Comparison of ENCODE assay signal across 7 cellular contexts in the genomic region with DNA sequence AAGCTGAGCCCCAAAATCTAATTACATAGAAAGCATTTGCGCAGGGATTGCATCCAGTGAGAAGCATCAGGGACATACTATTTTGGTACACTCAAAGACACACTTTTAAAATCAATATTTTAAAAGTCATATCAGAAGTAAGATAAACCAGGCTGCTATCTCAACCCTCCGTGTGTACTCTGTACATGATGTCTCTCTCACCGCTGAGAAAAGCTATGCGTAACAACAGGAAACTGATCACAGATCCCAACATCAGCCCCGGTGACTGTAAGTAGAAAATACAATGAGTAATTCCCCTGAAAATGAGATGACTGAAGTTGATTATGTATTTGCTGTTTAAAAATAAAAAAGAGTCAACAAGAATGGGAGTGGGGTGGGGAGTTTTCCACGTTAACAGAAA.
DNase-seq lines count a peak whose midpoint lies in the region; ATAC-seq and TF ChIP-seq lines count a peak whose summit lies in the region.
"Not testable (repeated sequence)": the region's sequence is repeated elsewhere in the genome, so short reads cannot be mapped to it uniquely, and the experiment has no call there.

No MANE protein-coding gene starts in this region.

- H3K9me2 ChIP-seq in SK-N-SH, result not testable (repeated sequence)

- not testable (repeated sequence) for H3K4me1 ChIP-seq in CD8-positive, alpha-beta T cell (ENCODE audit: insufficient read depth, low read length); SK-N-SH (ENCODE audit: control insufficient read depth in 1 of 2, insufficient read depth in 2 of 2, low read depth in 1 of 2, low read length in 1 of 2)

- not testable (repeated sequence) for H3K4me3 Mint-ChIP-seq in CD8-positive, alpha-beta T cell; activated CD4-positive, alpha-beta T cell treated with anti-CD3 and anti-CD28 coated beads for 36 hours; activated T-cell treated with anti-CD3 and anti-CD28 coated beads, Interleukin-2, amount 50 U/mL, for 4 hours; activated naive CD8-positive, alpha-beta T cell treated with anti-CD3 and anti-CD28 coated beads, Interleukin-2, amount 10 ng/mL, durations not matched to agents 7 days and 5 days; naive thymus-derived CD8-positive, alpha-beta T cell

- ATAC-seq in CD8-positive, alpha-beta T cell, result peak; percentile 63
- peak; percentile 83 for ATAC-seq in activated CD4-positive, alpha-beta T cell treated with anti-CD3 and anti-CD28 coated beads for 36 hours
- ATAC-seq in activated T-cell treated with anti-CD3 and anti-CD28 coated beads, Interleukin-2, amount 50 U/mL, for 4 hours, result peak; percentile 73 to 76
- ATAC-seq in activated naive CD8-positive, alpha-beta T cell treated with anti-CD3 and anti-CD28 coated beads, Interleukin-2, amount 10 ng/mL, durations not matched to agents 7 days and 5 days (ENCODE audit: low read depth), result peak; percentile 75
- ATAC-seq in naive thymus-derived CD8-positive, alpha-beta T cell, result peak; percentile 55 to 69

- DNase-seq in CD8-positive, alpha-beta T cell; SK-N-SH; activated CD4-positive, alpha-beta T cell treated with anti-CD3 and anti-CD28 coated beads for 36 hours; activated T-cell treated with anti-CD3 and anti-CD28 coated beads, Interleukin-2, amount 50 U/mL, for 4 hours; activated naive CD8-positive, alpha-beta T cell treated with anti-CD3 and anti-CD28 coated beads, Interleukin-2, amount 10 ng/mL, durations not matched to agents 7 days and 5 days; naive thymus-derived CD8-positive, alpha-beta T cell: not testable (repeated sequence)
- peak; percentile 39 to 46 for DNase-seq in dermis microvascular lymphatic vessel endothelial cell (ENCODE audit: low read depth in 2 of 2)

- not testable (repeated sequence) for H3F3A ChIP-seq in SK-N-SH (replicated peaks; ENCODE audit: insufficient read depth)

- not testable (repeated sequence) for H3K27ac Mint-ChIP-seq in CD8-positive, alpha-beta T cell; activated CD4-positive, alpha-beta T cell treated with anti-CD3 and anti-CD28 coated beads for 36 hours; activated naive CD8-positive, alpha-beta T cell treated with anti-CD3 and anti-CD28 coated beads, Interleukin-2, amount 10 ng/mL, durations not matched to agents 7 days and 5 days; naive thymus-derived CD8-positive, alpha-beta T cell

- intact Hi-C loops in CD8-positive, alpha-beta T cell (cut with DNase I, micrococcal nuclease), result loop anchor here in 1 of 2 experiments (10.0 kb wide), 1 partner anchor 336 kb away; no protein-coding TSS in a partner anchor
- intact Hi-C loops in activated CD4-positive, alpha-beta T cell treated with anti-CD3 and anti-CD28 coated beads for 36 hours (cut with DNase I, micrococcal nuclease), result not testable (repeated sequence)

- not testable (repeated sequence) for H3K4me3 ChIP-seq in CD8-positive, alpha-beta T cell (ENCODE audit: low read depth, low read length); SK-N-SH (ENCODE audit: low read depth in 2 of 2, low read length in 1 of 2)

- H3K79me2 ChIP-seq in SK-N-SH (ENCODE audit: insufficient read depth), result peaks cover 16% of the 10 kb centered on the region; the same call in 1 of the 2 replicates

- H3K27me3 ChIP-seq in CD8-positive, alpha-beta T cell (ENCODE audit: insufficient read depth, low read length); SK-N-SH (ENCODE audit: insufficient read depth): not testable (repeated sequence)

- not testable (repeated sequence) for H3K9me3 Mint-ChIP-seq in CD8-positive, alpha-beta T cell; activated CD4-positive, alpha-beta T cell treated with anti-CD3 and anti-CD28 coated beads for 36 hours (ENCODE audit: low read depth); activated T-cell treated with anti-CD3 and anti-CD28 coated beads, Interleukin-2, amount 50 U/mL, for 4 hours; activated naive CD8-positive, alpha-beta T cell treated with anti-CD3 and anti-CD28 coated beads, Interleukin-2, amount 10 ng/mL, durations not matched to agents 7 days and 5 days; naive thymus-derived CD8-positive, alpha-beta T cell

- H3K27me3 Mint-ChIP-seq in CD8-positive, alpha-beta T cell (ENCODE audit: low read depth); activated CD4-positive, alpha-beta T cell treated with anti-CD3 and anti-CD28 coated beads for 36 hours; activated T-cell treated with anti-CD3 and anti-CD28 coated beads, Interleukin-2, amount 50 U/mL, for 4 hours (ENCODE audit: low read depth); activated naive CD8-positive, alpha-beta T cell treated with anti-CD3 and anti-CD28 coated beads, Interleukin-2, amount 10 ng/mL, durations not matched to agents 7 days and 5 days; naive thymus-derived CD8-positive, alpha-beta T cell: not testable (repeated sequence)

- 17% methylated on average over 1 of the region's 6 CpGs for WGBS in SK-N-SH (ENCODE audit: low lambda C conversion rate)

- H3K9me3 ChIP-seq in CD8-positive, alpha-beta T cell (ENCODE audit: low read length); SK-N-SH: not testable (repeated sequence)

- H2AFZ ChIP-seq in SK-N-SH (ENCODE audit: low read depth), result not testable (repeated sequence)

- not testable (repeated sequence) for TF ChIP-seq EP300 in SK-N-SH (IDR thresholded peaks at IDR 0.05; ENCODE audit: borderline replicate concordance in 1 of 2, low read depth in 1 of 2, low read length in 1 of 2)

- not testable (repeated sequence) for H3K36me3 Mint-ChIP-seq in CD8-positive, alpha-beta T cell; activated CD4-positive, alpha-beta T cell treated with anti-CD3 and anti-CD28 coated beads for 36 hours (ENCODE audit: low read depth); activated T-cell treated with anti-CD3 and anti-CD28 coated beads, Interleukin-2, amount 50 U/mL, for 4 hours (ENCODE audit: insufficient read depth); activated naive CD8-positive, alpha-beta T cell treated with anti-CD3 and anti-CD28 coated beads, Interleukin-2, amount 10 ng/mL, durations not matched to agents 7 days and 5 days; naive thymus-derived CD8-positive, alpha-beta T cell

- not testable (repeated sequence) for TF ChIP-seq CTCF in CD8-positive, alpha-beta T cell (IDR thresholded peaks at IDR 0.05); SK-N-SH (IDR thresholded peaks at IDR 0.05)

- H4K20me1 ChIP-seq in SK-N-SH (ENCODE audit: insufficient read depth), result peaks cover 24% of the 10 kb centered on the region

- H3K4me1 Mint-ChIP-seq in CD8-positive, alpha-beta T cell (ENCODE audit: low read depth); activated T-cell treated with anti-CD3 and anti-CD28 coated beads, Interleukin-2, amount 50 U/mL, for 4 hours (ENCODE audit: low read depth); activated naive CD8-positive, alpha-beta T cell treated with anti-CD3 and anti-CD28 coated beads, Interleukin-2, amount 10 ng/mL, durations not matched to agents 7 days and 5 days; naive thymus-derived CD8-positive, alpha-beta T cell: not testable (repeated sequence)
- H3K4me1 Mint-ChIP-seq in activated CD4-positive, alpha-beta T cell treated with anti-CD3 and anti-CD28 coated beads for 36 hours, result peaks cover 11% of the 10 kb centered on the region

- TF ChIP-seq RAD21 in SK-N-SH (IDR thresholded peaks at IDR 0.05; ENCODE audit: low read length), result not testable (repeated sequence)

- not testable (repeated sequence) for H3K27ac ChIP-seq in CD8-positive, alpha-beta T cell (ENCODE audit: low read depth, low read length); SK-N-SH (ENCODE audit: low read depth in 2 of 2, low read length in 1 of 2)

- CTCF ChIA-PET in CD8-positive, alpha-beta T cell (lab: Charles Lee); SK-N-SH (lab: Yijun Ruan, JAX); activated CD4-positive, alpha-beta T cell treated with anti-CD3 and anti-CD28 coated beads for 36 hours (lab: Charles Lee): not testable (repeated sequence)

- H3K4me2 ChIP-seq in SK-N-SH, result peak overlapping the region; percentile 50; the same call in 1 of the 2 replicates

- POLR2A ChIA-PET in CD8-positive, alpha-beta T cell (lab: Charles Lee); SK-N-SH (lab: Yijun Ruan, JAX); activated CD4-positive, alpha-beta T cell treated with anti-CD3 and anti-CD28 coated beads for 36 hours (lab: Charles Lee); activated naive CD8-positive, alpha-beta T cell treated with anti-CD3 and anti-CD28 coated beads, Interleukin-2, amount 10 ng/mL, durations not matched to agents 7 days and 5 days (lab: Charles Lee); naive thymus-derived CD8-positive, alpha-beta T cell (lab: Charles Lee): not testable (repeated sequence)

- not testable (repeated sequence) for H3K9ac ChIP-seq in SK-N-SH

- not testable (repeated sequence) for H3K36me3 ChIP-seq in CD8-positive, alpha-beta T cell (ENCODE audit: insufficient read depth, low read length); SK-N-SH (replicated peaks in 1 of 2; ENCODE audit: control insufficient read depth in 1 of 2, insufficient read depth in 2 of 2, low read length in 1 of 2)
